Comparison of ENCODE assay signal across 4 cellular contexts in genomic region chr1:211460246-211460645, GRCh38. TPM values are rescaled to one million over a fixed set of nuclear protein-coding genes. Genes with fewer than 3 reads are reported as not detected.
"Had no signal": no experiment of that assay in that cellular context is flagged by ENCODE, and none has a peak within 500 bp of the region (broad histone marks: within the 10 kb centered on the region; RNA-seq: fewer than 3 reads in every experiment).

No MANE protein-coding gene starts in this region.

RNA-seq across cellular contexts. Expression of gene RD3, which starts 31.7 kb away (rescaled TPM):
- total RNA-seq: GM23248, H7, H9, HFFc6 had no signal
